15 cellular contexts compared by ENCODE assay signal in genomic region chr16:27377666-27378485, GRCh38. TPM values are rescaled to one million over a fixed set of nuclear protein-coding genes. Genes with fewer than 3 reads are reported as not detected.
A peak's percentile ranks its signal among the peaks of the same experiment; 100 is the strongest.
DNase-seq lines count a peak whose midpoint lies in the region; ATAC-seq and TF ChIP-seq lines count a peak whose summit lies in the region.
"Had no signal": no experiment of that assay in that cellular context is flagged by ENCODE, and none has a peak within 500 bp of the region (broad histone marks: within the 10 kb centered on the region; RNA-seq: fewer than 3 reads in every experiment).

No MANE protein-coding gene starts in this region.

- H3K27me3 ChIP-seq in spleen (replicated peaks in 1 of 7) = no peaks in the 10 kb centered on the region
- H3K27me3 ChIP-seq: upper lobe of left lung had no signal

- ATAC-seq in HG03354 (IDR thresholded peaks at IDR 0.05; ENCODE audit: poor library complexity, severe bottlenecking, unreplicated experiment) = peak; percentile 28
- no peak for ATAC-seq in activated T-helper 17 cell treated with anti-CD3 and anti-CD28 coated beads, Interleukin-2, amount 50 U/mL, for 72 hours (replicated peaks)
- ATAC-seq: A549, sciatic nerve had no signal

- intact Hi-C loops in activated CD4-positive, alpha-beta T cell treated with anti-CD3 and anti-CD28 coated beads, Interleukin-2, amount 10 ng/mL, durations not matched to agents 24 days and 14 days (cut with micrococcal nuclease) = loop anchor here (2.0 kb wide), 1 partner anchor 15 kb away; no protein-coding TSS in a partner anchor
- intact Hi-C loops in spleen (cut with DNase I; ENCODE audit: low total_unique reads) = loop anchor here (10.0 kb wide), 1 partner anchor 77 kb away; no protein-coding TSS in a partner anchor

- peaks cover 2% of the 10 kb centered on the region for H3K36me3 Mint-ChIP-seq in activated CD4-positive, alpha-beta T cell treated with anti-CD3 and anti-CD28 coated beads, Interleukin-2, amount 10 ng/mL, durations not matched to agents 24 days and 14 days (ENCODE audit: low read depth)
- no peaks in the 10 kb centered on the region for H3K36me3 Mint-ChIP-seq in activated T-helper 17 cell treated with anti-CD3 and anti-CD28 coated beads, Interleukin-2, amount 50 U/mL, for 72 hours (ENCODE audit: low read depth)

- peaks cover 30 to 75% (median 48%) of the 10 kb centered on the region in 6 donors for H3K4me1 ChIP-seq in spleen
- H3K4me1 ChIP-seq: A549 had no signal

- peak overlapping the region in 1 of 8 donors; percentile 4 for H3K4me3 ChIP-seq in spleen
- H3K4me3 ChIP-seq: A549, coronary artery, upper lobe of left lung had no signal

- H3K9me3 Mint-ChIP-seq in activated CD4-positive, alpha-beta T cell treated with anti-CD3 and anti-CD28 coated beads, Interleukin-2, amount 10 ng/mL, durations not matched to agents 24 days and 14 days = no peaks in the 10 kb centered on the region
- H3K9me3 Mint-ChIP-seq in activated T-helper 17 cell treated with anti-CD3 and anti-CD28 coated beads, Interleukin-2, amount 50 U/mL, for 72 hours = no peaks in the 10 kb centered on the region

- peak; percentile 81 for DNase-seq in activated CD4-positive, alpha-beta T cell treated with anti-CD3 and anti-CD28 coated beads, Interleukin-2, amount 10 ng/mL, durations not matched to agents 24 days and 14 days
- no peak for DNase-seq in activated CD4-positive, alpha-beta T cell treated with anti-CD3 and anti-CD28 coated beads for 4 hours
- DNase-seq in spleen (peak; percentile 33), middle frontal gyrus (ENCODE audit: extremely low spot score, low spot score) (no peak), amniotic stem cell (lab: John Stamatoyannopoulos, UW) (no peak)
- no peak for DNase-seq in activated CD4-positive, CD25-positive, alpha-beta regulatory T cell (lab: John Stamatoyannopoulos, UW)
- DNase-seq: DMS53, NCI-H446 treated with DMSO at 0.1 percent for 48 hours, upper lobe of left lung had no signal

- H3K27ac ChIP-seq in spleen = peak overlapping the region in 6 of 8 donors; percentile 11 to 79 (median 46)
- H3K27ac ChIP-seq: A549, coronary artery, RWPE1, upper lobe of left lung had no signal

- WGBS in spleen, 5 donors = 47 to 66% (median 56%) methylated on average over 4 of the region's 4 CpGs

- peaks cover 37% of the 10 kb centered on the region for H3K4me1 Mint-ChIP-seq in activated CD4-positive, alpha-beta T cell treated with anti-CD3 and anti-CD28 coated beads, Interleukin-2, amount 10 ng/mL, durations not matched to agents 24 days and 14 days
- peaks cover 22% of the 10 kb centered on the region for H3K4me1 Mint-ChIP-seq in activated T-helper 17 cell treated with anti-CD3 and anti-CD28 coated beads, Interleukin-2, amount 50 U/mL, for 72 hours

- H3K9me3 ChIP-seq in spleen = no peaks in the 10 kb centered on the region
- H3K9me3 ChIP-seq: A549, upper lobe of left lung had no signal

- H3K36me3 ChIP-seq in spleen = no peaks in the 10 kb centered on the region
- H3K36me3 ChIP-seq: upper lobe of left lung had no signal

- no peak for TF ChIP-seq POLR2A in spleen (IDR thresholded peaks at IDR 0.05)

- H3K27ac Mint-ChIP-seq in activated CD4-positive, alpha-beta T cell treated with anti-CD3 and anti-CD28 coated beads, Interleukin-2, amount 10 ng/mL, durations not matched to agents 24 days and 14 days = peak overlapping the region; percentile 91
- peak overlapping the region; percentile 42 for H3K27ac Mint-ChIP-seq in activated T-helper 17 cell treated with anti-CD3 and anti-CD28 coated beads, Interleukin-2, amount 50 U/mL, for 72 hours

- no peak for TF ChIP-seq CTCF in spleen (IDR thresholded peaks at IDR 0.05 in 8 of 11, conservative IDR thresholded peaks at IDR 0.05 in 3 of 11)

- no peaks in the 10 kb centered on the region for H3K27me3 Mint-ChIP-seq in activated CD4-positive, alpha-beta T cell treated with anti-CD3 and anti-CD28 coated beads, Interleukin-2, amount 10 ng/mL, durations not matched to agents 24 days and 14 days
- H3K27me3 Mint-ChIP-seq in activated T-helper 17 cell treated with anti-CD3 and anti-CD28 coated beads, Interleukin-2, amount 50 U/mL, for 72 hours = no peaks in the 10 kb centered on the region

- peak overlapping the region; percentile 64 for H3K4me3 Mint-ChIP-seq in activated CD4-positive, alpha-beta T cell treated with anti-CD3 and anti-CD28 coated beads, Interleukin-2, amount 10 ng/mL, durations not matched to agents 24 days and 14 days
- H3K4me3 Mint-ChIP-seq in activated T-helper 17 cell treated with anti-CD3 and anti-CD28 coated beads, Interleukin-2, amount 50 U/mL, for 72 hours = peak overlapping the region; percentile 49

RNA-seq across cellular contexts. Expression of gene IL21R, which starts 24.1 kb away (rescaled TPM):
- 94.9 and 100 TPM in 2 replicates for total RNA-seq in activated CD4-positive, alpha-beta T cell treated with anti-CD3 and anti-CD28 coated beads, Interleukin-2, amount 10 ng/mL, durations not matched to agents 24 days and 14 days
- total RNA-seq in activated T-helper 17 cell treated with anti-CD3 and anti-CD28 coated beads, Interleukin-2, amount 50 U/mL, for 72 hours = 10 to 100 TPM; 41.8 to 53.6 TPM
- total RNA-seq in spleen = 10 to 100 TPM in 6 of 7 donors, 1 to 10 TPM in 1; 8.7 to 19.7 (median 13.0) TPM
- 1 to 10 TPM; 2.7 to 6.0 (median 3.3) TPM for polyA plus RNA-seq in spleen

Comparison
In these comparisons a context has a peak if more than half of its experiments do, and no peak if none do; other contexts are left out.
1. DNase-seq: peak in activated CD4-positive, alpha-beta T cell treated with anti-CD3 and anti-CD28 coated beads, Interleukin-2, amount 10 ng/mL, durations not matched to agents 24 days and 14 days (single experiment) and spleen (single experiment); none in activated CD4-positive, alpha-beta T cell treated with anti-CD3 and anti-CD28 coated beads for 4 hours (0 of 2), middle frontal gyrus (single experiment), amniotic stem cell (single experiment) and activated CD4-positive, CD25-positive, alpha-beta regulatory T cell (0 of 4).